20 cellular contexts compared by ENCODE assay signal in the genomic region with DNA sequence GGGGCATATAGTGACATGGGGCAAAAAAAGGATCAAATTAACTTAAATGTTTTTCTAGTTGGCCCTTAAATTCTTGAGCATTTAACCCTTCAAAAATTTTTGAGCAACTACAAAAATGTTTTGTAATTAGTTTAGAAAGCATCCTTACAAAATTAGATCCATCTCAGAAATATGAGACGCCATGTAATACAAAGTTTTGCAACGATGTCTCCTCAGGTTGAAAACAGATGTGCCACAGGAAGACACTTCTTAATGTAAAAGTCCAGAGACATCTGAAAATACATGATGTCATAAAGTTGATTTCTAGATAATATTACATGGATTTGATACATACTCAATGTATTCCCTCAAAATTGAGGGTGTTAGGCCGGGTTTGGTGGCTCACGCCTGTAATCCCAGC.
"Had no signal": no experiment of that assay in that cellular context is flagged by ENCODE, and none has a peak within 500 bp of the region (broad histone marks: within the 10 kb centered on the region; RNA-seq: fewer than 3 reads in every experiment).

No MANE protein-coding gene starts in this region.

- H3K27ac ChIP-seq: foreskin keratinocyte, left lung, neural progenitor cell, psoas muscle, testis, upper lobe of right lung had no signal

- ATAC-seq: activated CD4-positive, alpha-beta T cell treated with anti-CD3 and anti-CD28 coated beads for 36 hours; effector memory CD8-positive, alpha-beta T cell; left lung; naive thymus-derived CD4-positive, alpha-beta T cell; psoas muscle; right cardiac atrium; stimulated activated effector memory CD8-positive, alpha-beta T cell treated with anti-CD3 and anti-CD28 coated beads, Interleukin-12 subunit alpha, Interleukin-12 subunit beta, amount 100 ng/mL, for 72 hours; upper lobe of right lung; WTC11 had no signal

- H3K4me2 ChIP-seq: neural progenitor cell had no signal

- H3K9ac ChIP-seq: neural progenitor cell had no signal

- H3K27me3 Mint-ChIP-seq: activated CD4-positive, alpha-beta memory T cell treated with anti-CD3 and anti-CD28 coated beads for 36 hours; activated CD4-positive, alpha-beta T cell treated with anti-CD3 and anti-CD28 coated beads for 36 hours; activated naive CD8-positive, alpha-beta T cell treated with anti-CD3 and anti-CD28 coated beads for 36 hours; brain; effector memory CD8-positive, alpha-beta T cell; naive thymus-derived CD4-positive, alpha-beta T cell had no signal

- H3K4me3 Mint-ChIP-seq: activated CD4-positive, alpha-beta memory T cell treated with anti-CD3 and anti-CD28 coated beads for 36 hours; activated CD4-positive, alpha-beta T cell treated with anti-CD3 and anti-CD28 coated beads for 36 hours; activated naive CD8-positive, alpha-beta T cell treated with anti-CD3 and anti-CD28 coated beads for 36 hours; brain; effector memory CD8-positive, alpha-beta T cell; naive thymus-derived CD4-positive, alpha-beta T cell; neural progenitor cell; stimulated activated effector memory CD8-positive, alpha-beta T cell treated with anti-CD3 and anti-CD28 coated beads, Interleukin-12 subunit alpha, Interleukin-12 subunit beta, amount 100 ng/mL, for 72 hours; WTC11 had no signal

- H3K27me3 ChIP-seq: foreskin keratinocyte, left lung, neural progenitor cell, testis, upper lobe of right lung had no signal

- H2AFZ ChIP-seq: neural progenitor cell had no signal

- H3K4me1 Mint-ChIP-seq: activated CD4-positive, alpha-beta T cell treated with anti-CD3 and anti-CD28 coated beads for 36 hours; brain; naive thymus-derived CD4-positive, alpha-beta T cell; neural progenitor cell; stimulated activated effector memory CD8-positive, alpha-beta T cell treated with anti-CD3 and anti-CD28 coated beads, Interleukin-12 subunit alpha, Interleukin-12 subunit beta, amount 100 ng/mL, for 72 hours; WTC11 had no signal

- H3K36me3 ChIP-seq: neural progenitor cell had no signal

- H3K9me3 ChIP-seq: left lung, psoas muscle, testis, upper lobe of right lung had no signal

- H3K4me3 ChIP-seq: left lung, neural progenitor cell, psoas muscle, skin epidermis, testis, upper lobe of right lung had no signal

- H3K27ac Mint-ChIP-seq: activated CD4-positive, alpha-beta memory T cell treated with anti-CD3 and anti-CD28 coated beads for 36 hours; activated CD4-positive, alpha-beta T cell treated with anti-CD3 and anti-CD28 coated beads for 36 hours; brain; effector memory CD8-positive, alpha-beta T cell; neural progenitor cell; stimulated activated effector memory CD8-positive, alpha-beta T cell treated with anti-CD3 and anti-CD28 coated beads, Interleukin-12 subunit alpha, Interleukin-12 subunit beta, amount 100 ng/mL, for 72 hours had no signal

- H3K9me3 Mint-ChIP-seq: activated CD4-positive, alpha-beta memory T cell treated with anti-CD3 and anti-CD28 coated beads for 36 hours; activated naive CD8-positive, alpha-beta T cell treated with anti-CD3 and anti-CD28 coated beads for 36 hours; brain; effector memory CD8-positive, alpha-beta T cell; neural progenitor cell; stimulated activated effector memory CD8-positive, alpha-beta T cell treated with anti-CD3 and anti-CD28 coated beads, Interleukin-12 subunit alpha, Interleukin-12 subunit beta, amount 100 ng/mL, for 72 hours; WTC11 had no signal

- DNase-seq: activated CD4-positive, alpha-beta memory T cell treated with anti-CD3 and anti-CD28 coated beads for 36 hours; activated CD4-positive, alpha-beta T cell treated with anti-CD3 and anti-CD28 coated beads for 36 hours; activated naive CD8-positive, alpha-beta T cell treated with anti-CD3 and anti-CD28 coated beads for 36 hours; activated T-cell treated with anti-CD3 and anti-CD28 coated beads for 4 hours; amygdala; caudate nucleus; effector memory CD8-positive, alpha-beta T cell; left lung; naive thymus-derived CD4-positive, alpha-beta T cell; psoas muscle; right cardiac atrium; stimulated activated CD4-positive, alpha-beta T cell treated with anti-CD3 and anti-CD28 coated beads, Interleukin-4, amount 100 ng/mL, for 1 hour; testis; upper lobe of right lung had no signal

- H3K4me1 ChIP-seq: left lung, neural progenitor cell, testis, upper lobe of right lung had no signal
